ENCODE assay signal across 15 cellular contexts in the genomic region with DNA sequence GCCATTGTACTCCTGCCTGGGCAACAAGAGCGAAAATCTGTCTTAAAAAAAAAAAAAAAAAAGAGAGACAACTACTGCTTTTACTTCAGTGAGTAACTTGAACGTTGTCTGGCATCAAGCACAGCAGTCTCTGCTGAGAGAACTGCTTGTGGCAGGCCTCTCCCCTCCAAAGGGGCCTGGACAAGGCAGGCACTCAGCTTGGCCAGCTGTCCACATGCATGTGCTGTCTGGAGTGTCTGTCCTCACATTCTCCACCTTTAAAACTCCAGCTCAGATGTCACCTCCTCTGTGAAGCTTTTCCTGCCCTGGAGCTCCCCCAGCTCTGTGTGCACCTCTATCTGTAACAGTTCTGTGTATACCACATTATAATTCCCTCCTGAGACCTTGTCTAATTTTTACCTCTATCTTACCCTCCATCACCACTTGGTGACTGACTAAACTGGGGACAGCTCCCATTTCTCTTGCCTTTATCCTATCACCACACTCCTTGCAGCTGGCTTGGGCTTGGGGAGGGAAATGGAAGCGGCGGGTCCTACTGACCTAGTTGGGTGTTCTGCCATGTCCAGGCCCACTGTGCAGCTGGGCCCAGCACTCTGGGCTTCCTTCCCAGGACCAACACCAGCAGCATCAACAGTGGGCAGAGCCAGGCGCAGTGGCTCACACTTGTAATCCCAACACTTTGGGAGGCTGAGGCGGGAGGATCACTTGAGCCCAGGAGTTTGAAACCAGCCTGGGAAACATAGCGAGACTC.
"Had no signal": no experiment of that assay in that cellular context is flagged by ENCODE, and none has a peak within 500 bp of the region (broad histone marks: within the 10 kb centered on the region; RNA-seq: fewer than 3 reads in every experiment).

No MANE protein-coding gene starts in this region.

- H3K4me1 Mint-ChIP-seq: stimulated activated naive B cell treated with anti-CD40 and anti-IgM and Interleukin-4, amounts not matched to agents 10 μg/mL and 1 μg/mL and 100 μg/mL, for 72 hours had no signal

- H3K27ac ChIP-seq: brain microvascular endothelial cell, thyroid gland had no signal

- H3K27ac Mint-ChIP-seq: activated CD8-positive, alpha-beta T cell treated with anti-CD3 and anti-CD28 coated beads for 36 hours; activated naive CD8-positive, alpha-beta T cell treated with anti-CD3 and anti-CD28 coated beads, Interleukin-2, amount 10 ng/mL, durations not matched to agents 7 days and 5 days; activated T-helper 1 cell treated with anti-CD3 and anti-CD28 coated beads, Interleukin-12 subunit alpha, Interleukin-12 subunit beta, Interleukin-2, Interleukin-4 antibody, amounts not matched to agents 30 ng/mL and 10 ng/mL and 1 ng/mL, durations not matched to agents 14 hours and 24 hours and 36 hours; effector memory CD8-positive, alpha-beta T cell; stimulated activated naive B cell treated with anti-CD40 and anti-IgM and Interleukin-4, amounts not matched to agents 10 μg/mL and 1 μg/mL and 100 μg/mL, for 72 hours had no signal

- H3K4me3 Mint-ChIP-seq: activated CD8-positive, alpha-beta T cell treated with anti-CD3 and anti-CD28 coated beads for 36 hours; activated naive CD8-positive, alpha-beta T cell treated with anti-CD3 and anti-CD28 coated beads, Interleukin-2, amount 10 ng/mL, durations not matched to agents 7 days and 5 days; activated T-helper 1 cell treated with anti-CD3 and anti-CD28 coated beads, Interleukin-12 subunit alpha, Interleukin-12 subunit beta, Interleukin-2, Interleukin-4 antibody, amounts not matched to agents 30 ng/mL and 10 ng/mL and 1 ng/mL, durations not matched to agents 14 hours and 24 hours and 36 hours; effector memory CD8-positive, alpha-beta T cell; stimulated activated naive B cell treated with anti-CD40 and anti-IgM and Interleukin-4, amounts not matched to agents 10 μg/mL and 1 μg/mL and 100 μg/mL, for 72 hours had no signal

- H3K27me3 Mint-ChIP-seq: activated CD8-positive, alpha-beta T cell treated with anti-CD3 and anti-CD28 coated beads for 36 hours; activated naive CD8-positive, alpha-beta T cell treated with anti-CD3 and anti-CD28 coated beads, Interleukin-2, amount 10 ng/mL, durations not matched to agents 7 days and 5 days; effector memory CD8-positive, alpha-beta T cell; stimulated activated naive B cell treated with anti-CD40 and anti-IgM and Interleukin-4, amounts not matched to agents 10 μg/mL and 1 μg/mL and 100 μg/mL, for 72 hours had no signal

- DNase-seq: activated CD8-positive, alpha-beta memory T cell treated with anti-CD3 and anti-CD28 coated beads, Interleukin-2, amount 50 U/mL, for 4 hours; activated CD8-positive, alpha-beta T cell treated with anti-CD3 and anti-CD28 coated beads for 36 hours; activated naive CD4-positive, alpha-beta T cell; activated naive CD8-positive, alpha-beta T cell treated with anti-CD3 and anti-CD28 coated beads, Interleukin-2, amount 10 ng/mL, durations not matched to agents 7 days and 5 days; brain microvascular endothelial cell; cerebellar nuclear complex; effector memory CD8-positive, alpha-beta T cell; hippocampal formation; kidney glomerular epithelial cell; mesendoderm; stimulated activated CD4-positive, alpha-beta T cell treated with anti-CD3 and anti-CD28 coated beads, Interleukin-15, amount 100 ng/mL, for 24 hours; stimulated activated CD4-positive, alpha-beta T cell treated with anti-CD3 and anti-CD28 coated beads, Interleukin-4, amount 100 ng/mL, for 1 hour; stimulated activated naive B cell treated with anti-CD40 and anti-IgM and Interleukin-4, amounts not matched to agents 10 μg/mL and 1 μg/mL and 100 μg/mL, for 72 hours; thyroid gland had no signal

- H3K4me3 ChIP-seq: thyroid gland had no signal

- H3K9me3 Mint-ChIP-seq: activated CD8-positive, alpha-beta T cell treated with anti-CD3 and anti-CD28 coated beads for 36 hours; activated naive CD8-positive, alpha-beta T cell treated with anti-CD3 and anti-CD28 coated beads, Interleukin-2, amount 10 ng/mL, durations not matched to agents 7 days and 5 days; activated T-helper 1 cell treated with anti-CD3 and anti-CD28 coated beads, Interleukin-12 subunit alpha, Interleukin-12 subunit beta, Interleukin-2, Interleukin-4 antibody, amounts not matched to agents 30 ng/mL and 10 ng/mL and 1 ng/mL, durations not matched to agents 14 hours and 24 hours and 36 hours; effector memory CD8-positive, alpha-beta T cell had no signal

- H3K36me3 ChIP-seq: brain microvascular endothelial cell, thyroid gland had no signal

- H3K27me3 ChIP-seq: brain microvascular endothelial cell, thyroid gland had no signal

- H3K9me3 ChIP-seq: thyroid gland had no signal

- ATAC-seq: activated CD8-positive, alpha-beta T cell treated with anti-CD3 and anti-CD28 coated beads for 36 hours; effector memory CD8-positive, alpha-beta T cell; stimulated activated naive B cell treated with anti-CD40 and anti-IgM and Interleukin-4, amounts not matched to agents 10 μg/mL and 1 μg/mL and 100 μg/mL, for 72 hours had no signal
